Comparison of ENCODE assay signal across 8 cellular contexts in genomic region chr4:26857278-26858034, GRCh38. TPM values are rescaled to one million over a fixed set of nuclear protein-coding genes. Genes with fewer than 3 reads are reported as not detected.
DNase-seq lines count a peak whose midpoint lies in the region; ATAC-seq, FAIRE-seq and TF ChIP-seq lines count a peak whose summit lies in the region.

No MANE protein-coding gene starts in this region.

- no peaks in the 10 kb centered on the region for H4K20me1 ChIP-seq in keratinocyte (ENCODE audit: control insufficient read depth, extremely low read depth, insufficient read depth, low read length)

- peak; percentile 47 for ATAC-seq in HG03139 (IDR thresholded peaks at IDR 0.05; ENCODE audit: unreplicated experiment)

- peak; percentile 48 for DNase-seq in AG09319 (ENCODE audit: extremely low read depth, low read depth)
- DNase-seq in NCI-H2227 treated with DMSO at 0.1 percent for 48 hours (lab: John Stamatoyannopoulos, UW): peak; percentile 64
- DNase-seq in activated CD4-positive, CD25-positive, alpha-beta regulatory T cell treated with anti-CD3 and anti-CD28 coated beads, Interleukin-2, amount 50 U/mL, for 16 hours (ENCODE audit: low read depth, low spot score): peak; percentile 83
- DNase-seq in central memory CD4-positive, alpha-beta T cell: peak; percentile 96
- no peak for DNase-seq in keratinocyte (ENCODE audit: low read depth, low spot score)
- peak; percentile 92 for DNase-seq in stimulated activated CD4-positive, alpha-beta T cell treated with anti-CD3 and anti-CD28 coated beads, Interleukin-12 subunit alpha, Interleukin-12 subunit beta, amount 100 ng/mL, for 4 hours

- peak overlapping the region; percentile 94 for H3K27ac ChIP-seq in keratinocyte (ENCODE audit: control insufficient read depth, insufficient read depth, low read length)

- H2AFZ ChIP-seq in keratinocyte (ENCODE audit: control insufficient read depth, low read length): peak overlapping the region; percentile 85

- FAIRE-seq in keratinocyte (lab: Jason Lieb, UNC): no peak

- peaks cover 18% of the 10 kb centered on the region for H3K4me1 ChIP-seq in keratinocyte (ENCODE audit: control insufficient read depth, extremely low read depth, insufficient read depth, low read length)

- peaks cover 17% of the 10 kb centered on the region for H3K79me2 ChIP-seq in keratinocyte (ENCODE audit: control insufficient read depth, insufficient read depth, low read length)

- no peak for TF ChIP-seq CTCF in AG09319 (IDR thresholded peaks at IDR 0.05; ENCODE audit: low read depth, low read length)
- peak in 1 of 3 experiments; percentile 13 for TF ChIP-seq CTCF in keratinocyte (optimal IDR thresholded peaks at IDR 0.05 in 1 of 3, IDR thresholded peaks at IDR 0.05 in 1 of 3, conservative IDR thresholded peaks at IDR 0.05 in 1 of 3; ENCODE audit: extremely low read depth in 1 of 3, insufficient read depth in 2 of 3, low read length in 3 of 3)

- in situ Hi-C loops in GM18951 (cut with MboI; ENCODE audit: low sequenced_read_pairs, unreplicated experiment): no loop called here

- H3K27me3 ChIP-seq in keratinocyte (ENCODE audit: control insufficient read depth, extremely low read depth, insufficient read depth, low read length): no peaks in the 10 kb centered on the region

- no peaks in the 10 kb centered on the region for H3K9me1 ChIP-seq in keratinocyte (ENCODE audit: control insufficient read depth, extremely low read depth, insufficient read depth, low read length)

- peak; percentile 89 for TF ChIP-seq POLR2A in GM18951 (IDR thresholded peaks at IDR 0.05; ENCODE audit: extremely low read depth, insufficient read depth, insufficient read length)

- H3K9me3 ChIP-seq in keratinocyte (ENCODE audit: control insufficient read depth, low read depth, low read length): no peaks in the 10 kb centered on the region

- dilution Hi-C loops in keratinocyte (cut with MboI; ENCODE audit: extremely low pct_ligation_motif_present, low sequenced_read_pairs): no loop called here

- H3K36me3 ChIP-seq in keratinocyte (ENCODE audit: control insufficient read depth in 2 of 2, extremely low read depth in 1 of 2, insufficient read depth in 2 of 2, low read length in 2 of 2): no peaks in the 10 kb centered on the region

- peak overlapping the region; percentile 74 to 98 (median 97) for H3K4me3 ChIP-seq in keratinocyte (ENCODE audit: control insufficient read depth in 2 of 3, extremely low read depth in 1 of 3, insufficient read depth in 2 of 3, low read depth in 1 of 3, low read length in 3 of 3)

- H3K9ac ChIP-seq in keratinocyte (ENCODE audit: control insufficient read depth, extremely low read depth, insufficient read depth, low read length): peak overlapping the region; percentile 88

- peak overlapping the region; percentile 100 for H3K4me2 ChIP-seq in keratinocyte (ENCODE audit: control insufficient read depth, extremely low read depth, insufficient read depth, low read depth, low read length)

RNA-seq across cellular contexts. Expression of gene STIM2, which starts 3.2 kb away (rescaled TPM):
- polyA plus RNA-seq in keratinocyte: 17.3 to 23.1 TPM (median 20.7 TPM) in 3 replicates
- polyA plus RNA-seq in keratinocyte (2011; ENCODE audit: low read depth): 17.9 TPM
- polyA plus RNA-seq in keratinocyte (2011; cell fraction: cytosol; rRNA removed): 5.5 and 6.1 TPM in 2 replicates
- 51.1 and 51.2 TPM in 2 replicates for polyA plus RNA-seq in keratinocyte (2011; cell fraction: nucleus; rRNA removed)
- polyA plus RNA-seq in keratinocyte (2012; ENCODE audit: low replicate concordance): 10.5 and 13.2 TPM in 2 replicates
- 8.0 to 29.5 TPM (median 27.4 TPM) in 3 replicates for polyA minus RNA-seq in keratinocyte
- 7.5 TPM for polyA minus RNA-seq in keratinocyte (2011; cell fraction: cytosol; rRNA and poly(A)+ RNA removed)
- 23.7 and 35.9 TPM in 2 replicates for polyA minus RNA-seq in keratinocyte (2011; cell fraction: nucleus; rRNA and poly(A)+ RNA removed)
